8 cellular contexts compared by ENCODE assay signal in the genomic region with DNA sequence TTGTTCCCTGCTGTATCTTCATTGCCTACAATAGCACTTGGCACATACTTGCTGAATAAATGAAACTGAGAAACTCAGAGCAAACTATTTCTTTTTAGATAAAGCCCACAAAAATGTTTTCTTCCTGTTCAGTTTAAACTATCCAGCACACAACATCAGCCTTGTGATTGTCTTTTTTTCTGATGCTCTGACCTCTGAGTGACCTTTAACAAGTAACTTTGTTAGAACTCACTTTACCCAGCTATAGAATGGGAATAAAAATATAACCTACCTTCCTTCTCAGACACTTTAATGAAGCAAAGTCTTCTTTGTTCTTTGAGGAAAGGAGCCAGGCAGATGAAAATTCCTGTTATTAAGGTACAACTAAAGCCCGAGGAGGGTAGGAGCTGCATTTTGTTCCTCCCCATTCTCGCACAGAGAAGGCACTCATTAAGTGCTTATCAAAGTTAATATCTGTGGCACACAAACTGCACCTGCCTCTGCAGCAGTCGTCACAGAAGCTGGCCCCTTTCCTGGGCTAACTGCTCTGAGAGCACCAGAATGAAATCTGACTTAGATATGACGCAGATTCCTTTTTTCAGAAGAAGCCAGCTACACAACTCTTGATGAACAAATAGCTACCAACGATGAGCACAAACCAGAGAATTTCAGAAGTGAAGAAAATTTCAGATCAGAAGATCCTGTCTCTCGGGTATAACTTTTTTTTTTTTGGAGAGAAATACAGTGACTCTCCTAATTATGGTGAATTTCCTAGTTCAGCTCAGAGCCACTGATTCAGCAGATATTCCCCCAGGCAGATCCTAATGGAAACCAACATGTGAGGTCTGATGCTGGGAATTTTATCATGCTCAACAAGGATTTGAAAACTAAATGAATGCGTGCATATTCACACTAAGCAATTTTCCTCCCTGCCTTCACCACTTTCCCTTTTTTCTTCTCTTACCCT. TPM values are rescaled to one million over a fixed set of nuclear protein-coding genes. Genes with fewer than 3 reads are reported as not detected.
A peak's percentile ranks its signal among the peaks of the same experiment; 100 is the strongest.
DNase-seq lines count a peak whose midpoint lies in the region; ATAC-seq and TF ChIP-seq lines count a peak whose summit lies in the region.

No MANE protein-coding gene starts in this region.

- peak overlapping the region; percentile 76 for H3K4me3 Mint-ChIP-seq in activated CD4-positive, alpha-beta T cell treated with anti-CD3 and anti-CD28 coated beads for 36 hours
- peak overlapping the region; percentile 65 for H3K4me3 Mint-ChIP-seq in stimulated activated effector memory CD8-positive, alpha-beta T cell treated with anti-CD3 and anti-CD28 coated beads, Interleukin-12 subunit alpha, Interleukin-12 subunit beta, amount 100 ng/mL, for 72 hours

- no peaks in the 10 kb centered on the region for H3K9me2 ChIP-seq in GM23248 (ENCODE audit: insufficient read depth)

- no peak for TF ChIP-seq EP300 in gastroesophageal sphincter (IDR thresholded peaks at IDR 0.05)

- no peak overlapping the region for H3K9ac ChIP-seq in GM23248

- CTCF ChIA-PET in activated CD4-positive, alpha-beta T cell treated with anti-CD3 and anti-CD28 coated beads for 36 hours (lab: Charles Lee): interaction anchor here (0.6 to 3.1 kb wide), 13 partner anchors 10 to 554 kb away, joined by 3 to 14 read pairs (median 3); partner anchors contain the start of gene NR3C1

- no peaks in the 10 kb centered on the region for H3K9me3 ChIP-seq in gastroesophageal sphincter
- H3K9me3 ChIP-seq in GM23248 (ENCODE audit: low read depth): no peaks in the 10 kb centered on the region

- H3K4me1 ChIP-seq in gastroesophageal sphincter: peaks cover 0 to 6% (median 0%) of the 10 kb centered on the region in 3 donors
- H3K4me1 ChIP-seq in GM23248 (ENCODE audit: insufficient read depth): 0 out of 2 replicates have a peak, but pooled peaks cover 7% of the 10 kb centered on the region

- no peaks in the 10 kb centered on the region for H4K20me1 ChIP-seq in GM23248 (ENCODE audit: insufficient read depth)

- POLR2A ChIA-PET in activated CD4-positive, alpha-beta T cell treated with anti-CD3 and anti-CD28 coated beads for 36 hours (lab: Charles Lee): interaction anchor here (0.6 to 1.9 kb wide), 9 partner anchors 13 to 425 kb away, joined by 3 to 14 read pairs (median 4); partner anchors contain the start of gene NR3C1

- peak; percentile 69 for DNase-seq in activated CD4-positive, alpha-beta T cell treated with anti-CD3 and anti-CD28 coated beads for 36 hours
- no peak for DNase-seq in stimulated activated effector memory CD8-positive, alpha-beta T cell treated with anti-CD3 and anti-CD28 coated beads, Interleukin-12 subunit alpha, Interleukin-12 subunit beta, amount 100 ng/mL, for 72 hours (ENCODE audit: low spot score in 2 of 2)
- DNase-seq in GM23248 (no peak), middle frontal gyrus (ENCODE audit: extremely low spot score, low spot score) (no peak), NCI-H510A treated with DMSO at 0.1 percent for 48 hours (lab: John Stamatoyannopoulos, UW) (no peak)

- in situ Hi-C loops in GM23248 (cut with MboI): no loop called here

- H3K27ac ChIP-seq in gastroesophageal sphincter: peak overlapping the region in 2 of 4 donors; percentile 7 to 22
- no peak overlapping the region for H3K27ac ChIP-seq in GM23248

- peak; percentile 16 for ATAC-seq in HG03095 (IDR thresholded peaks at IDR 0.05; ENCODE audit: unreplicated experiment)
- peak; percentile 59 for ATAC-seq in activated CD4-positive, alpha-beta T cell treated with anti-CD3 and anti-CD28 coated beads for 36 hours
- ATAC-seq in gastroesophageal sphincter: peak; percentile 22
- ATAC-seq in stimulated activated effector memory CD8-positive, alpha-beta T cell treated with anti-CD3 and anti-CD28 coated beads, Interleukin-12 subunit alpha, Interleukin-12 subunit beta, amount 100 ng/mL, for 72 hours: peak; percentile 53

- TF ChIP-seq CTCF in gastroesophageal sphincter (IDR thresholded peaks at IDR 0.05): no peak

- H3F3A ChIP-seq in GM23248 (ENCODE audit: insufficient read depth): no peaks in the 10 kb centered on the region

- H3K27me3 Mint-ChIP-seq in activated CD4-positive, alpha-beta T cell treated with anti-CD3 and anti-CD28 coated beads for 36 hours: no peaks in the 10 kb centered on the region

- 64 to 71% methylated on average over 6 to 7 of the region's 7 CpGs for WGBS in gastroesophageal sphincter (ENCODE audit: low coverage in 1 of 2), 2 donors
- WGBS in GM23248 (ENCODE audit: low coverage in 1 of 2, low lambda C conversion rate in 2 of 2, missing lambda C conversion rate in 2 of 2), 2 experiments: 88% methylated on average over 7 of the region's 7 CpGs

- H3K4me3 ChIP-seq in GM08714 (ENCODE audit: low read length) (peak overlapping the region; percentile 66), gastroesophageal sphincter (peak overlapping the region in 1 of 2 donors; percentile 3), GM23248 (no peak overlapping the region)

- intact Hi-C loops in activated CD4-positive, alpha-beta T cell treated with anti-CD3 and anti-CD28 coated beads for 36 hours (cut with DNase I, micrococcal nuclease): loop anchor here (1.0 to 10.0 kb wide), 7 partner anchors 29 to 432 kb away; no protein-coding TSS in a partner anchor

- no peak overlapping the region for H3K4me2 ChIP-seq in GM23248 (ENCODE audit: unreplicated experiment)

- H3K27ac Mint-ChIP-seq in activated CD4-positive, alpha-beta T cell treated with anti-CD3 and anti-CD28 coated beads for 36 hours: peak overlapping the region; percentile 98
- H3K27ac Mint-ChIP-seq in stimulated activated effector memory CD8-positive, alpha-beta T cell treated with anti-CD3 and anti-CD28 coated beads, Interleukin-12 subunit alpha, Interleukin-12 subunit beta, amount 100 ng/mL, for 72 hours: peak overlapping the region; percentile 64

- H3K36me3 Mint-ChIP-seq in activated CD4-positive, alpha-beta T cell treated with anti-CD3 and anti-CD28 coated beads for 36 hours (ENCODE audit: low read depth): peaks cover 7% of the 10 kb centered on the region
- no peaks in the 10 kb centered on the region for H3K36me3 Mint-ChIP-seq in stimulated activated effector memory CD8-positive, alpha-beta T cell treated with anti-CD3 and anti-CD28 coated beads, Interleukin-12 subunit alpha, Interleukin-12 subunit beta, amount 100 ng/mL, for 72 hours

- H3K4me1 Mint-ChIP-seq in activated CD4-positive, alpha-beta T cell treated with anti-CD3 and anti-CD28 coated beads for 36 hours: peaks cover 69% of the 10 kb centered on the region
- peaks cover 61% of the 10 kb centered on the region for H3K4me1 Mint-ChIP-seq in stimulated activated effector memory CD8-positive, alpha-beta T cell treated with anti-CD3 and anti-CD28 coated beads, Interleukin-12 subunit alpha, Interleukin-12 subunit beta, amount 100 ng/mL, for 72 hours

- H3K9me3 Mint-ChIP-seq in activated CD4-positive, alpha-beta T cell treated with anti-CD3 and anti-CD28 coated beads for 36 hours (ENCODE audit: low read depth): no peaks in the 10 kb centered on the region
- H3K9me3 Mint-ChIP-seq in stimulated activated effector memory CD8-positive, alpha-beta T cell treated with anti-CD3 and anti-CD28 coated beads, Interleukin-12 subunit alpha, Interleukin-12 subunit beta, amount 100 ng/mL, for 72 hours: no peaks in the 10 kb centered on the region

- TF ChIP-seq POLR2A in gastroesophageal sphincter (IDR thresholded peaks at IDR 0.05): no peak

- H3K79me2 ChIP-seq in GM23248 (ENCODE audit: insufficient read depth): no peaks in the 10 kb centered on the region

- H2AFZ ChIP-seq in GM23248: no peak overlapping the region

- H3K36me3 ChIP-seq in gastroesophageal sphincter (no peaks in the 10 kb centered on the region), GM23248 (ENCODE audit: low read depth) (no peaks in the 10 kb centered on the region)

- H3K27me3 ChIP-seq in gastroesophageal sphincter (no peaks in the 10 kb centered on the region), GM23248 (replicated peaks; ENCODE audit: insufficient read depth) (no peaks in the 10 kb centered on the region)

RNA-seq across cellular contexts. Expression of gene NR3C1, which starts 31.0 kb away (rescaled TPM):
- total RNA-seq in activated CD4-positive, alpha-beta T cell treated with anti-CD3 and anti-CD28 coated beads for 36 hours: 10 to 100 TPM; 47.1 to 53.9 TPM
- total RNA-seq in gastroesophageal sphincter: 100 to 1,000 TPM in 1 of 4 donors, 10 to 100 TPM in 3; 69.7 to 103 (median 85.6) TPM
- 121 and 125 TPM in 2 replicates for total RNA-seq in GM23248 (2014; rRNA removed; shearing (Covaris generic))
- polyA plus RNA-seq in GM23248 (2016; fragmentation: Nextera tagmentation; extraction: Ambion mirVana): 100 and 103 TPM in 2 replicates
